Comparison of ENCODE assay signal across 9 cellular contexts in the genomic region with DNA sequence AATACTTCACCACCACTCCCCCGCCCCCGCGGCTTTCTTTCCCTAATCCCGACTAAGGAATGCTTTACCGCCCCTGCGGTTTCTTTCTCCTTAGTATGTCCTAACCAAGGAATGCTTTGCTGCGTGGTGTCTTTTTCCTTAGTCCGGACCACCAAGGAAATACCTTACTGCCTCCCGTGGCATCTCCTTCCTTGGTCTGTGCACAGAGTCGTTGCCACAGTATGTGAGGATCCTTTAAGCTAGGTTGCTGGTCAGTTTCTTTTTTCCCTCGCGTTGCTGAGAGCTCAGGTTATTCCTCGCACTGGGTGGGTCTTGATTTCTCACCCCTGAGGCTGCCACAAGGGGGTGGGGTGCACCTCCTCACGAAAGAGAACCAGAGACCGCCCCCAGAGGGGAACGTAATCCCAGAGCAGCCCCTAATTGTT.
DNase-seq lines count a peak whose midpoint lies in the region; ATAC-seq and TF ChIP-seq lines count a peak whose summit lies in the region.
"Had no signal": no experiment of that assay in that cellular context is flagged by ENCODE, and none has a peak within 500 bp of the region (broad histone marks: within the 10 kb centered on the region; RNA-seq: fewer than 3 reads in every experiment).

No MANE protein-coding gene starts in this region.

- H3K4me2 ChIP-seq in OCI-LY1 (ENCODE audit: low read length) (no peak overlapping the region), neuronal stem cell (ENCODE audit: insufficient read depth, low read length, poor library complexity, severe bottlenecking) (peak overlapping the region; percentile 32)

- H3K79me1 ChIP-seq in neuronal stem cell (ENCODE audit: low read depth, low read length), result no peaks in the 10 kb centered on the region

- no peak overlapping the region for H2BK12ac ChIP-seq in neuronal stem cell (ENCODE audit: low read length)

- no peaks in the 10 kb centered on the region for H3K9me2 ChIP-seq in OCI-LY1 (ENCODE audit: low read depth, low read length)

- WGBS in neuronal stem cell (ENCODE audit: extremely low coverage in 2 of 2, insufficient read length in 2 of 2, insufficient replicate concordance in 1 of 2), 2 donors, result no CpG with 5 or more reads among the region's 16 CpGs

- H3K4ac ChIP-seq in neuronal stem cell (ENCODE audit: low read length), result no peak overlapping the region

- H3K36me3 ChIP-seq in OCI-LY1 (ENCODE audit: insufficient read depth, low read length), result no peaks in the 10 kb centered on the region
- no peaks in the 10 kb centered on the region for H3K36me3 ChIP-seq in neuronal stem cell (replicated peaks in 1 of 2; ENCODE audit: control insufficient read depth in 2 of 2, insufficient read depth in 2 of 2, low read length in 2 of 2)

- H3K27me3 ChIP-seq in OCI-LY1 (ENCODE audit: insufficient read depth, low read length) (no peaks in the 10 kb centered on the region), neuronal stem cell (ENCODE audit: control insufficient read depth in 3 of 3, insufficient read depth in 3 of 3, low read depth in 1 of 3, low read length in 3 of 3) (no peaks in the 10 kb centered on the region)

- no peak overlapping the region for H4K91ac ChIP-seq in neuronal stem cell (ENCODE audit: low read depth, low read length, poor library complexity)

- H3K23ac ChIP-seq in neuronal stem cell (ENCODE audit: low read depth, low read length, poor library complexity), result no peak overlapping the region

- H4K20me1 ChIP-seq in OCI-LY1 (ENCODE audit: insufficient read depth, low read length), result no peaks in the 10 kb centered on the region

- H3K14ac ChIP-seq in neuronal stem cell (ENCODE audit: low read length), result no peak overlapping the region

- H3K4me3 ChIP-seq in OCI-LY1 (ENCODE audit: low read depth, low read length, poor library complexity, severe bottlenecking) (no peak overlapping the region), fibroblast of mammary gland (ENCODE audit: control insufficient read depth, low read depth, low read length) (peak overlapping the region; percentile 15), neuronal stem cell (ENCODE audit: low read length in 2 of 2) (peak overlapping the region in 1 of 2 donors; percentile 68)

- H2BK15ac ChIP-seq in neuronal stem cell (ENCODE audit: low read length), result no peak overlapping the region

- H3K4me1 ChIP-seq in OCI-LY1 (ENCODE audit: insufficient read depth, low read length, severe bottlenecking), result peaks cover 2% of the 10 kb centered on the region
- H3K4me1 ChIP-seq in neuronal stem cell (ENCODE audit: control insufficient read depth in 2 of 2, insufficient read depth in 1 of 2, low read depth in 1 of 2, low read length in 2 of 2), result peaks cover 0 to 6% of the 10 kb centered on the region in 2 donors

- H2BK120ac ChIP-seq in neuronal stem cell (ENCODE audit: low read depth, low read length), result no peak overlapping the region

- no peaks in the 10 kb centered on the region for H3K9me3 ChIP-seq in OCI-LY1 (ENCODE audit: low read length)
- no peaks in the 10 kb centered on the region for H3K9me3 ChIP-seq in neuronal stem cell (replicated peaks in 1 of 2; ENCODE audit: control insufficient read depth in 2 of 2, insufficient read depth in 1 of 2, low read depth in 1 of 2, low read length in 2 of 2)

- H3K27ac ChIP-seq in OCI-LY1 (ENCODE audit: low read depth, low read length, poor library complexity, severe bottlenecking) (no peak overlapping the region), neuronal stem cell (replicated peaks; ENCODE audit: low read length) (peak overlapping the region; percentile 5)

- ATAC-seq in HG03432 (IDR thresholded peaks at IDR 0.05; ENCODE audit: unreplicated experiment) (no peak), GM21576 (IDR thresholded peaks at IDR 0.05; ENCODE audit: unreplicated experiment) (no peak)
- ATAC-seq: naive thymus-derived CD8-positive, alpha-beta T cell had no signal

- no peak overlapping the region for H4K8ac ChIP-seq in neuronal stem cell (ENCODE audit: low read depth, low read length)

- H2AFZ ChIP-seq in OCI-LY1 (ENCODE audit: low read length) (no peak overlapping the region), neuronal stem cell (ENCODE audit: low read length) (no peak overlapping the region)

- DNase-seq in GM10266 (ENCODE audit: extremely low spot score) (no peak), fibroblast of mammary gland (ENCODE audit: low read depth) (peak; percentile 43), neuronal stem cell (ENCODE audit: low spot score) (peak; percentile 71), NCI-H128 (lab: John Stamatoyannopoulos, UW; ENCODE audit: unreplicated experiment) (no peak), SW 1271 (lab: John Stamatoyannopoulos, UW) (no peak)

- H3K18ac ChIP-seq in neuronal stem cell (ENCODE audit: low read length), result no peak overlapping the region

- H2BK5ac ChIP-seq in neuronal stem cell (ENCODE audit: low read length), result no peak overlapping the region

- H3K79me2 ChIP-seq in OCI-LY1 (ENCODE audit: insufficient read depth, low read length), result no peaks in the 10 kb centered on the region

- H3K9ac ChIP-seq in OCI-LY1 (ENCODE audit: low read length), result no peak overlapping the region
- no peak overlapping the region for H3K9ac ChIP-seq in neuronal stem cell (ENCODE audit: low read depth, low read length, poor library complexity)

- no peak overlapping the region for H2AK5ac ChIP-seq in neuronal stem cell (ENCODE audit: low read depth, low read length)

- H3F3A ChIP-seq in OCI-LY1 (ENCODE audit: insufficient read depth, low read length), result no peaks in the 10 kb centered on the region

- peak; percentile 22 for TF ChIP-seq CTCF in GM10266 (IDR thresholded peaks at IDR 0.05; ENCODE audit: control insufficient read depth, insufficient read depth, low read depth, missing control alignments)
- peak; percentile 30 for TF ChIP-seq CTCF in OCI-LY1 (IDR thresholded peaks at IDR 0.05; ENCODE audit: low read length)
- TF ChIP-seq CTCF in fibroblast of mammary gland (conservative IDR thresholded peaks at IDR 0.05; ENCODE audit: control insufficient read depth, insufficient read depth, low read depth, low read length), result no peak

Comparison
In these comparisons a context has a peak if more than half of its experiments do, and no peak if none do; other contexts are left out.
1. DNase-seq: peak in fibroblast of mammary gland (single experiment) and neuronal stem cell (single experiment); none in GM10266 (single experiment), NCI-H128 (single experiment) and SW 1271 (0 of 2).